Comparison of ENCODE assay signal across 2 cellular contexts in genomic region chr6:113560376-113560775, GRCh38.
TF ChIP-seq lines count a peak whose summit lies in the region.

No MANE protein-coding gene starts in this region.

TF ChIP-seq in A549, 52 proteins besides CTCF, POLR2A, EP300 and RAD21:
- no peak for TF ChIP-seq BCL3 (IDR thresholded peaks at IDR 0.05)
- TF ChIP-seq SREBF2 (IDR thresholded peaks at IDR 0.05), result no peak

TF ChIP-seq in HCT116, 20 proteins besides CTCF, POLR2A, EP300 and RAD21:
- TF ChIP-seq REST (IDR thresholded peaks at IDR 0.05; ENCODE audit: low read depth), result no peak
- TF ChIP-seq ZNF274 (IDR thresholded peaks at IDR 0.05; ENCODE audit: low read depth, low read length), result no peak
- no peak for TF ChIP-seq ATF3 (IDR thresholded peaks at IDR 0.05)
- no peak for TF ChIP-seq CEBPB (IDR thresholded peaks at IDR 0.05; ENCODE audit: low read depth)
- TF ChIP-seq EZH2 (IDR thresholded peaks at IDR 0.05), result no peak
- TF ChIP-seq POLR2AphosphoS5 (IDR thresholded peaks at IDR 0.05; ENCODE audit: low read depth, low read length), result no peak
- no peak for TF ChIP-seq FOSL1 (IDR thresholded peaks at IDR 0.05; ENCODE audit: low read depth)
- no peak for TF ChIP-seq EZH2phosphoT487 (IDR thresholded peaks at IDR 0.05; ENCODE audit: borderline replicate concordance)
- TF ChIP-seq TCF7L2 (IDR thresholded peaks at IDR 0.05; ENCODE audit: borderline replicate concordance, extremely low read depth, insufficient read depth, insufficient read length), result no peak
